ENCODE assay signal across 1 cellular context in the genomic region with DNA sequence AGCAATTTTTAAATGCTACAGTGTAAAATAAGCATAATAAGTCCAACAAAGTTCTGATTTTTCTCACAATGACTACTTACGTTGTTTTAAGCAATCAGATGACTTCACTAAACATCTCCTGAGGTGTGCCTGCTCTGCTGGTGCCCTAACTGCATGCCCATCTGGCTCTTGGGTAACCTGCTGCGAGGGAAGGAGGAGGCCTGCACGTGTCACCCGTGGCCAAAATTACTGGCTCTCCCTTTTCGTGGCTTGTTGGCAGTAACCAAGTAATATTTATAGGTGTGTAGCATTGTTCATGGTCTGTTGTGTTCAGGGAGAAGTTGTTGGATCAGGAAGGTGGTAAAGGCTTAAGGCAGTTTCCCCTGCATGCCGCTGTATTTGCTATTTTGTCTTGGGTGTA.
TF ChIP-seq lines count a peak whose summit lies in the region.

No MANE protein-coding gene starts in this region.

TF ChIP-seq in HepG2, 621 proteins besides CTCF, POLR2A, EP300 and RAD21:
- TF ChIP-seq, protein P1, sequence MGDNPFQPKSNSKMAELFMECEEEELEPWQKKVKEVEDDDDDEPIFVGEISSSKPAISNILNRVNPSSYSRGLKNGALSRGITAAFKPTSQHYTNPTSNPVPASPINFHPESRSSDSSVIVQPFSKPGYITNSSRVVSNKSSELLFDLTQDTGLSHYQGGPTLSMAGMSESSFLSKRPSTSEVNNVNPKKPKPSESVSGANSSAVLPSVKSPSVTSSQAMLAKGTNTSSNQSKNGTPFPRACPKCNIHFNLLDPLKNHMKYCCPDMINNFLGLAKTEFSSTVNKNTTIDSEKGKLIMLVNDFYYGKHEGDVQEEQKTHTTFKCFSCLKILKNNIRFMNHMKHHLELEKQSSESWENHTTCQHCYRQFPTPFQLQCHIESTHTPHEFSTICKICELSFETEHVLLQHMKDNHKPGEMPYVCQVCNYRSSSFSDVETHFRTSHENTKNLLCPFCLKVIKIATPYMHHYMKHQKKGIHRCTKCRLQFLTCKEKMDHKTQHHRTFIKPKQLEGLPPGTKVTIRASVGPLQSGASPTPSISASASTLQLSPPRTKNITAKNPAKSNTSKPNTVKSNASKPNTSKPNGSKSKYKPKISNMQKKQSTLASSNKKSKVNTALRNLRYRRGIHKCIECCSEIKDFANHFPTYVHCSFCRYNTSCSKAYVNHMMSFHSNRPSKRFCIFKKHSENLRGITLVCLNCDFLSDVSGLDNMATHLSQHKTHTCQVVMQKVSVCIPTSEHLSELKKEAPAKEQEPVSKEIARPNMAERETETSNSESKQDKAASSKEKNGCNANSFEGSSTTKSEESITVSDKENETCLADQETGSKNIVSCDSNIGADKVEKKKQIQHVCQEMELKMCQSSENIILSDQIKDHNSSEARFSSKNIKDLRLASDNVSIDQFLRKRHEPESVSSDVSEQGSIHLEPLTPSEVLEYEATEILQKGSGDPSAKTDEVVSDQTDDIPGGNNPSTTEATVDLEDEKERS (CRISPR knock-in tag; IDR thresholded peaks at IDR 0.05): 0 out of 2 replicates have a peak, but pooled peaks have one; percentile 30
- TF ChIP-seq SALL1 (CRISPR knock-in tag; IDR thresholded peaks at IDR 0.05) (peak; percentile 5; the same call in 1 of the 2 replicates), KMT2B (CRISPR knock-in tag; IDR thresholded peaks at IDR 0.05) (no peak), TEAD3 (CRISPR knock-in tag; optimal IDR thresholded peaks at IDR 0.05; ENCODE audit: borderline replicate concordance) (peak; percentile 23), FOXO4 (CRISPR knock-in tag; conservative IDR thresholded peaks at IDR 0.05) (0 out of 2 replicates have a peak, but pooled peaks have one; percentile 36), BRD4 (CRISPR knock-in tag; IDR thresholded peaks at IDR 0.05) (no peak), KLF13 (CRISPR knock-in tag; IDR thresholded peaks at IDR 0.05) (0 out of 2 replicates have a peak, but pooled peaks have one; percentile 23)
